Comparison of ENCODE assay signal across 18 cellular contexts in genomic region chr1:204076891-204077290, GRCh38. TPM values are rescaled to one million over a fixed set of nuclear protein-coding genes. Genes with fewer than 3 reads are reported as not detected.
DNase-seq lines count a peak whose midpoint lies in the region; ATAC-seq, FAIRE-seq and TF ChIP-seq lines count a peak whose summit lies in the region.
"Had no signal": no experiment of that assay in that cellular context is flagged by ENCODE, and none has a peak within 500 bp of the region (broad histone marks: within the 10 kb centered on the region; RNA-seq: fewer than 3 reads in every experiment).

No MANE protein-coding gene starts in this region.

- no peak overlapping the region for H2BK5ac ChIP-seq in trophoblast cell (ENCODE audit: low read depth, low read length, poor library complexity)

- no peak overlapping the region for H3K4me3 Mint-ChIP-seq in endodermal cell
- no peak overlapping the region for H3K4me3 Mint-ChIP-seq in activated T-helper 1 cell treated with anti-CD3 and anti-CD28 coated beads, Interleukin-12 subunit alpha, Interleukin-12 subunit beta, Interleukin-2, Interleukin-4 antibody, amounts not matched to agents 30 ng/mL and 10 ng/mL and 1 ng/mL, durations not matched to agents 14 hours and 24 hours and 36 hours
- H3K4me3 Mint-ChIP-seq: activated CD4-positive, alpha-beta T cell treated with anti-CD3 and anti-CD28 coated beads for 36 hours had no signal

- WGBS in endodermal cell (ENCODE audit: insufficient coverage in 1 of 2, insufficient read length in 1 of 2), 2 experiments, result 100% methylated on average over 1 of the region's 1 CpG; no CpG with 5 or more reads in 1 of the 2 experiments
- WGBS in trophoblast cell (ENCODE audit: extremely low coverage, insufficient coverage, insufficient read length), result no CpG with 5 or more reads among the region's 1 CpG

- H4K8ac ChIP-seq in trophoblast cell (ENCODE audit: low read depth, low read length), result no peak overlapping the region

- H3K27ac ChIP-seq in left ventricle myocardium inferior (replicated peaks), result peak overlapping the region; percentile 90
- no peak overlapping the region for H3K27ac ChIP-seq in right atrium auricular region
- no peak overlapping the region for H3K27ac ChIP-seq in endodermal cell (ENCODE audit: low read depth, low read length)
- no peak overlapping the region for H3K27ac ChIP-seq in trophoblast cell (ENCODE audit: low read depth, low read length)

- no peaks in the 10 kb centered on the region for H3K9me3 ChIP-seq in left ventricle myocardium inferior (replicated peaks)
- no peaks in the 10 kb centered on the region for H3K9me3 ChIP-seq in right atrium auricular region
- H3K9me3 ChIP-seq in endodermal cell (ENCODE audit: control insufficient read depth, low read length), result no peaks in the 10 kb centered on the region
- H3K9me3 ChIP-seq in trophoblast cell (ENCODE audit: insufficient read depth, low read depth, low read length), result no peaks in the 10 kb centered on the region

- H3K4me1 ChIP-seq in left ventricle myocardium inferior (peaks cover 98% of the 10 kb centered on the region), right atrium auricular region (peaks cover 0 to 68% of the 10 kb centered on the region in 2 donors), endodermal cell (ENCODE audit: control insufficient read depth, insufficient read depth, low read length) (peaks cover 37% of the 10 kb centered on the region), trophoblast cell (ENCODE audit: control insufficient read depth in 1 of 2, insufficient read depth in 2 of 2, low read length in 2 of 2) (peaks cover 32 to 35% of the 10 kb centered on the region in 2 experiments)

- H2BK120ac ChIP-seq in trophoblast cell (ENCODE audit: insufficient read depth, low read length, poor library complexity), result no peak overlapping the region

- peaks cover 36% of the 10 kb centered on the region for H3K79me1 ChIP-seq in trophoblast cell (ENCODE audit: low read length)

- H3K4ac ChIP-seq in trophoblast cell (ENCODE audit: low read depth, low read length), result peak overlapping the region; percentile 65

- H3K9me3 Mint-ChIP-seq in endodermal cell, result no peaks in the 10 kb centered on the region
- no peaks in the 10 kb centered on the region for H3K9me3 Mint-ChIP-seq in activated T-helper 1 cell treated with anti-CD3 and anti-CD28 coated beads, Interleukin-12 subunit alpha, Interleukin-12 subunit beta, Interleukin-2, Interleukin-4 antibody, amounts not matched to agents 30 ng/mL and 10 ng/mL and 1 ng/mL, durations not matched to agents 14 hours and 24 hours and 36 hours
- H3K9me3 Mint-ChIP-seq: CD8-positive, alpha-beta memory T cell had no signal

- no peak overlapping the region for H3K23ac ChIP-seq in trophoblast cell (ENCODE audit: low read length)

- H3K4me3 ChIP-seq in left ventricle myocardium inferior (no peak overlapping the region), right atrium auricular region (no peak overlapping the region), endodermal cell (ENCODE audit: low read length) (no peak overlapping the region), trophoblast cell (ENCODE audit: low read depth, low read length) (peak overlapping the region; percentile 31)
- H3K4me3 ChIP-seq: smooth muscle cell had no signal

- H3K36me3 Mint-ChIP-seq in endodermal cell (ENCODE audit: low read depth), result peaks cover 4% of the 10 kb centered on the region
- H3K36me3 Mint-ChIP-seq in activated T-helper 1 cell treated with anti-CD3 and anti-CD28 coated beads, Interleukin-12 subunit alpha, Interleukin-12 subunit beta, Interleukin-2, Interleukin-4 antibody, amounts not matched to agents 30 ng/mL and 10 ng/mL and 1 ng/mL, durations not matched to agents 14 hours and 24 hours and 36 hours (ENCODE audit: low read depth), result no peaks in the 10 kb centered on the region

- no peak overlapping the region for H2AFZ ChIP-seq in trophoblast cell (ENCODE audit: insufficient read depth, low read length, poor library complexity)

- no peak overlapping the region for H2BK12ac ChIP-seq in trophoblast cell (ENCODE audit: low read length)

- no peak overlapping the region for H3K4me2 ChIP-seq in trophoblast cell (ENCODE audit: low read length)
- H3K4me2 ChIP-seq: smooth muscle cell had no signal

- no peak overlapping the region for H2AK5ac ChIP-seq in trophoblast cell (ENCODE audit: low read length)

- no peak overlapping the region for H3K9ac ChIP-seq in endodermal cell (ENCODE audit: extremely low read depth, low read length, poor library complexity, severe bottlenecking)
- no peak overlapping the region for H3K9ac ChIP-seq in trophoblast cell (ENCODE audit: low read length)

- H3K79me2 ChIP-seq in trophoblast cell (ENCODE audit: control insufficient read depth, insufficient read depth, low read length, poor library complexity), result peaks cover 47% of the 10 kb centered on the region

- intact Hi-C loops in left ventricle myocardium inferior (cut with micrococcal nuclease), result no loop called here
- intact Hi-C loops in activated T-helper 1 cell treated with anti-CD3 and anti-CD28 coated beads, Interleukin-12 subunit alpha, Interleukin-12 subunit beta, Interleukin-2, Interleukin-4 antibody, amounts not matched to agents 30 ng/mL and 10 ng/mL and 1 ng/mL, durations not matched to agents 14 hours and 24 hours and 36 hours (cut with micrococcal nuclease), result no loop called here

- H4K91ac ChIP-seq in trophoblast cell (ENCODE audit: low read depth, low read length), result no peak overlapping the region

- no peak for DNase-seq in left ventricle myocardium inferior
- no peak for DNase-seq in right atrium auricular region (ENCODE audit: low spot score)
- peak; percentile 47 for DNase-seq in endodermal cell
- DNase-seq in trophoblast cell, result no peak
- no peak for DNase-seq in HTR-8/SVneo (ENCODE audit: insufficient read length, low spot score)
- no peak for DNase-seq in activated T-helper 1 cell treated with anti-CD3 and anti-CD28 coated beads, Interleukin-12 subunit alpha, Interleukin-12 subunit beta, Interleukin-2, Interleukin-4 antibody, amounts not matched to agents 30 ng/mL and 10 ng/mL and 1 ng/mL, durations not matched to agents 14 hours and 24 hours and 36 hours (ENCODE audit: low spot score)
- DNase-seq: activated CD4-positive, alpha-beta T cell treated with anti-CD3 and anti-CD28 coated beads for 36 hours; activated CD8-positive, alpha-beta memory T cell treated with anti-CD3 and anti-CD28 coated beads, Interleukin-2, amount 50 U/mL, for 48 hours; activated naive CD4-positive, alpha-beta T cell treated with anti-CD3 and anti-CD28 coated beads, Interleukin-2, amount 50 U/mL, for 16 hours; CD8-positive, alpha-beta memory T cell; GF-D8; occipital lobe; stimulated activated naive CD4-positive, alpha-beta T cell had no signal

- no peak overlapping the region for H3K18ac ChIP-seq in trophoblast cell (ENCODE audit: low read length)

- H3K36me3 ChIP-seq in left ventricle myocardium inferior (no peaks in the 10 kb centered on the region), right atrium auricular region (no peaks in the 10 kb centered on the region), endodermal cell (ENCODE audit: control insufficient read depth, insufficient read depth, low read length) (no peaks in the 10 kb centered on the region), trophoblast cell (ENCODE audit: control insufficient read depth in 1 of 2, insufficient read depth in 2 of 2, low read length in 2 of 2) (peaks cover 3 to 4% of the 10 kb centered on the region in 2 experiments)

- no peak for TF ChIP-seq CTCF in left ventricle myocardium inferior (IDR thresholded peaks at IDR 0.05; ENCODE audit: borderline replicate concordance)
- no peak for TF ChIP-seq CTCF in right atrium auricular region (IDR thresholded peaks at IDR 0.05)
- no peak for TF ChIP-seq CTCF in endodermal cell (conservative IDR thresholded peaks at IDR 0.05)

- ATAC-seq in HG03571 (IDR thresholded peaks at IDR 0.05; ENCODE audit: unreplicated experiment) (no peak), HG03439 (IDR thresholded peaks at IDR 0.05; ENCODE audit: unreplicated experiment) (no peak)
- ATAC-seq: activated CD4-positive, alpha-beta T cell treated with anti-CD3 and anti-CD28 coated beads for 36 hours had no signal

- peak overlapping the region; percentile 37 for H3K27ac Mint-ChIP-seq in endodermal cell
- no peak overlapping the region for H3K27ac Mint-ChIP-seq in activated T-helper 1 cell treated with anti-CD3 and anti-CD28 coated beads, Interleukin-12 subunit alpha, Interleukin-12 subunit beta, Interleukin-2, Interleukin-4 antibody, amounts not matched to agents 30 ng/mL and 10 ng/mL and 1 ng/mL, durations not matched to agents 14 hours and 24 hours and 36 hours
- H3K27ac Mint-ChIP-seq: activated CD4-positive, alpha-beta T cell treated with anti-CD3 and anti-CD28 coated beads for 36 hours had no signal

- H4K12ac ChIP-seq in trophoblast cell (ENCODE audit: low read depth, low read length), result no peak overlapping the region

- peaks cover 46% of the 10 kb centered on the region for H3K4me1 Mint-ChIP-seq in endodermal cell
- H3K4me1 Mint-ChIP-seq in activated T-helper 1 cell treated with anti-CD3 and anti-CD28 coated beads, Interleukin-12 subunit alpha, Interleukin-12 subunit beta, Interleukin-2, Interleukin-4 antibody, amounts not matched to agents 30 ng/mL and 10 ng/mL and 1 ng/mL, durations not matched to agents 14 hours and 24 hours and 36 hours (ENCODE audit: low read depth), result peaks cover 5% of the 10 kb centered on the region

- H3K27me3 ChIP-seq in left ventricle myocardium inferior (ENCODE audit: low read depth) (no peaks in the 10 kb centered on the region), right atrium auricular region (no peaks in the 10 kb centered on the region), endodermal cell (ENCODE audit: control insufficient read depth, insufficient read depth, low read length, poor library complexity, severe bottlenecking) (no peaks in the 10 kb centered on the region), trophoblast cell (ENCODE audit: insufficient read depth, low read length) (no peaks in the 10 kb centered on the region)

- H3K27me3 Mint-ChIP-seq in endodermal cell (ENCODE audit: insufficient read depth), result peaks cover 2% of the 10 kb centered on the region
- H3K27me3 Mint-ChIP-seq in activated T-helper 1 cell treated with anti-CD3 and anti-CD28 coated beads, Interleukin-12 subunit alpha, Interleukin-12 subunit beta, Interleukin-2, Interleukin-4 antibody, amounts not matched to agents 30 ng/mL and 10 ng/mL and 1 ng/mL, durations not matched to agents 14 hours and 24 hours and 36 hours (ENCODE audit: insufficient read depth), result peaks cover 55% of the 10 kb centered on the region

- FAIRE-seq in HTR-8/SVneo (lab: Jason Lieb, UNC), result no peak
- FAIRE-seq: A204.1, frontal cortex had no signal

- no peak overlapping the region for H3K14ac ChIP-seq in trophoblast cell (ENCODE audit: low read length)

RNA-seq across cellular contexts. Expression of gene SOX13, which starts 4.0 kb away (rescaled TPM):
- total RNA-seq in left ventricle myocardium inferior (13.1 TPM), right atrium auricular region (1 to 10 TPM; 7.9 to 8.6 TPM), endodermal cell (10 to 100 TPM; 75.3 to 85.3 TPM)
- polyA plus RNA-seq in endodermal cell (2013, experiment 1 of 2), result 70.6 TPM
- polyA plus RNA-seq in endodermal cell (2013, experiment 2 of 2), result 61.4 TPM
- 79.8 and 85.3 TPM in 2 replicates for polyA plus RNA-seq in trophoblast cell (2013)
- 0.23 TPM in 1 of 2 replicates, not detected in the other for total RNA-seq in activated T-helper 1 cell treated with anti-CD3 and anti-CD28 coated beads, Interleukin-12 subunit alpha, Interleukin-12 subunit beta, Interleukin-2, Interleukin-4 antibody, amounts not matched to agents 30 ng/mL and 10 ng/mL and 1 ng/mL, durations not matched to agents 14 hours and 24 hours and 36 hours
